ENCODE assay signal across 21 cellular contexts in genomic region chr5:66967102-66967501, GRCh38.
DNase-seq lines count a peak whose midpoint lies in the region; ATAC-seq and TF ChIP-seq lines count a peak whose summit lies in the region.
"Had no signal": no experiment of that assay in that cellular context is flagged by ENCODE, and none has a peak within 500 bp of the region (broad histone marks: within the 10 kb centered on the region; RNA-seq: fewer than 3 reads in every experiment).

No MANE protein-coding gene starts in this region.

- TF ChIP-seq CTCF in epithelial cell of esophagus (IDR thresholded peaks at IDR 0.05; ENCODE audit: insufficient read depth, low read depth, low read length, missing control alignments) = no peak
- no peak for TF ChIP-seq CTCF in mucosa of descending colon (IDR thresholded peaks at IDR 0.05)

- no peaks in the 10 kb centered on the region for H3K4me1 ChIP-seq in mucosa of descending colon (ENCODE audit: low read depth)
- H3K4me1 ChIP-seq: body of pancreas, SJCRH30, tibial artery had no signal

- H3K9me3 ChIP-seq in mucosa of descending colon = no peaks in the 10 kb centered on the region
- H3K9me3 ChIP-seq: body of pancreas, Caco-2, SJCRH30, tibial artery had no signal

- no peaks in the 10 kb centered on the region for H3K36me3 ChIP-seq in mucosa of descending colon (ENCODE audit: low read depth)
- H3K36me3 ChIP-seq: SJCRH30, tibial artery had no signal

- intact Hi-C loops in mucosa of descending colon (cut with DNase I, micrococcal nuclease) = no loop called here

- ATAC-seq in mucosa of descending colon (no peak), GM19035 (IDR thresholded peaks at IDR 0.05; ENCODE audit: unreplicated experiment) (no peak)
- ATAC-seq: body of pancreas; PC-3; stimulated activated memory B cell treated with anti-CD40 and anti-IgM and Interleukin-4, amounts not matched to agents 10 μg/mL and 1 μg/mL and 100 μg/mL, for 72 hours had no signal

- peak; percentile 86 for DNase-seq in EH (ENCODE audit: low read depth)
- peak; percentile 48 for DNase-seq in M059J (ENCODE audit: low read depth)
- DNase-seq in epithelial cell of esophagus (ENCODE audit: low read depth) = peak; percentile 32
- peak; percentile 67 for DNase-seq in iris pigment epithelial cell (ENCODE audit: low read depth)
- DNase-seq in mucosa of descending colon = no peak
- no peak for DNase-seq in DMS53 (lab: John Stamatoyannopoulos, UW)
- DNase-seq in stimulated activated naive CD4-positive, alpha-beta T cell (lab: John Stamatoyannopoulos, UW) = no peak
- DNase-seq: activated B cell treated with CpG ODN at 0.5 μM for 24 hours; activated CD4-positive, alpha-beta memory T cell treated with anti-CD3 and anti-CD28 coated beads, Interleukin-2, amount 10 ng/mL, durations not matched to agents 7 days and 5 days; activated naive CD4-positive, alpha-beta T cell treated with Interleukin-2 at 50 U/mL for 16 hours; activated T-cell treated with anti-CD3 and anti-CD28 coated beads, Interleukin-2, amount 50 U/mL, for 1 hour; body of pancreas; Caco-2; cortex of kidney; left colon; MM.1S; SJCRH30; tibial artery had no signal

- no peak overlapping the region for H3K4me3 ChIP-seq in epithelial cell of esophagus (ENCODE audit: low read length)
- H3K4me3 ChIP-seq in mucosa of descending colon = no peak overlapping the region
- H3K4me3 ChIP-seq: body of pancreas, SJCRH30, tibial artery had no signal

Comparison
In these comparisons a context has a peak if more than half of its experiments do, and no peak if none do; other contexts are left out.
1. DNase-seq: peak in EH (single experiment), M059J (single experiment), epithelial cell of esophagus (single experiment) and iris pigment epithelial cell (single experiment); none in mucosa of descending colon (0 of 3), DMS53 (single experiment) and stimulated activated naive CD4-positive, alpha-beta T cell (0 of 6).